Comparison of ENCODE assay signal across 8 cellular contexts in genomic region chr9:112332272-112332671, GRCh38. TPM values are rescaled to one million over a fixed set of nuclear protein-coding genes. Genes with fewer than 3 reads are reported as not detected.
DNase-seq lines count a peak whose midpoint lies in the region; TF ChIP-seq lines count a peak whose summit lies in the region.

No MANE protein-coding gene starts in this region.

- peaks cover 54% of the 10 kb centered on the region for H3K79me2 ChIP-seq in OCI-LY1 (ENCODE audit: insufficient read depth, low read length)

- peak overlapping the region; percentile 89 for H3K9ac ChIP-seq in OCI-LY1 (ENCODE audit: low read length)
- H3K9ac ChIP-seq in endocrine pancreas (ENCODE audit: control insufficient read depth, insufficient read depth, low read length) = peak overlapping the region; percentile 96

- intact Hi-C loops in ovary (cut with DNase I) = loop anchor here in 1 of 4 donors (5.0 kb wide), 1 partner anchor 165 kb away; no protein-coding TSS in a partner anchor

- H2AFZ ChIP-seq in OCI-LY1 (ENCODE audit: low read length) = no peak overlapping the region

- no peak for TF ChIP-seq POLR2A in ovary (IDR thresholded peaks at IDR 0.05)

- H4K20me1 ChIP-seq in OCI-LY1 (ENCODE audit: insufficient read depth, low read length) = no peaks in the 10 kb centered on the region

- H3K9me3 ChIP-seq in OCI-LY1 (ENCODE audit: low read length) (no peaks in the 10 kb centered on the region), endocrine pancreas (ENCODE audit: control insufficient read depth, low read length) (no peaks in the 10 kb centered on the region), ovary (no peaks in the 10 kb centered on the region)

- no peaks in the 10 kb centered on the region for H3K9me2 ChIP-seq in OCI-LY1 (ENCODE audit: low read depth, low read length)

- no peak for TF ChIP-seq EP300 in ovary (IDR thresholded peaks at IDR 0.05)

- peak overlapping the region; percentile 85 for H3K4me3 ChIP-seq in OCI-LY1 (ENCODE audit: low read depth, low read length, poor library complexity, severe bottlenecking)
- H3K4me3 ChIP-seq in endocrine pancreas (ENCODE audit: control insufficient read depth, insufficient read depth, low read length) = peak overlapping the region; percentile 98
- peak overlapping the region; percentile 95 for H3K4me3 ChIP-seq in ovary

- no peak for TF ChIP-seq CTCF in OCI-LY1 (IDR thresholded peaks at IDR 0.05; ENCODE audit: low read length)
- TF ChIP-seq CTCF in ovary (IDR thresholded peaks at IDR 0.05) = no peak

- DNase-seq in EH (ENCODE audit: low read depth) (peak; percentile 16), ovary (no peak), DMS114 treated with DMSO at 0.1 percent for 48 hours (lab: John Stamatoyannopoulos, UW; ENCODE audit: unreplicated experiment) (no peak), HK-2 (ENCODE audit: unreplicated experiment) (no peak), AG08396 (ENCODE audit: low spot score) (no peak), midbrain (lab: John Stamatoyannopoulos, UW) (no peak)

- WGBS in ovary, 3 donors = 18 to 21% (median 20%) methylated on average over 4 of the region's 4 CpGs

- peak overlapping the region; percentile 85 for H3K27ac ChIP-seq in OCI-LY1 (ENCODE audit: low read depth, low read length, poor library complexity, severe bottlenecking)
- H3K27ac ChIP-seq in ovary = peak overlapping the region in 1 of 2 donors; percentile 93

- H3K4me1 ChIP-seq in OCI-LY1 (ENCODE audit: insufficient read depth, low read length, severe bottlenecking) (peaks cover 43% of the 10 kb centered on the region), endocrine pancreas (ENCODE audit: control insufficient read depth, insufficient read depth, low read length) (peaks cover 12% of the 10 kb centered on the region), ovary (ENCODE audit: insufficient read depth) (no peaks in the 10 kb centered on the region)

- H3K36me3 ChIP-seq in OCI-LY1 (ENCODE audit: insufficient read depth, low read length) = peaks cover 5% of the 10 kb centered on the region; the same call in 1 of the 2 replicates
- no peaks in the 10 kb centered on the region for H3K36me3 ChIP-seq in endocrine pancreas (ENCODE audit: control insufficient read depth, insufficient read depth, low read length)
- no peaks in the 10 kb centered on the region for H3K36me3 ChIP-seq in ovary

- H3K4me2 ChIP-seq in OCI-LY1 (ENCODE audit: low read length) = peak overlapping the region; percentile 95

- H3K27me3 ChIP-seq in OCI-LY1 (ENCODE audit: insufficient read depth, low read length) (no peaks in the 10 kb centered on the region), endocrine pancreas (ENCODE audit: control insufficient read depth, insufficient read depth, low read length) (no peaks in the 10 kb centered on the region), ovary (no peaks in the 10 kb centered on the region)

- no peaks in the 10 kb centered on the region for H3F3A ChIP-seq in OCI-LY1 (ENCODE audit: insufficient read depth, low read length)

RNA-seq across cellular contexts. Expression of gene PTBP3, which starts 1.1 kb away (rescaled TPM):
- total RNA-seq in ovary = 10 to 100 TPM; 27.7 to 40.2 (median 32.3) TPM
- polyA plus RNA-seq in ovary = 10 to 100 TPM in 1 of 2 donors, 1 to 10 TPM in 1; 9.4 to 29.3 TPM

RNA-seq across cellular contexts. Expression of gene HSDL2, which starts 47.6 kb away (rescaled TPM):
- total RNA-seq in ovary = 10 to 100 TPM; 44.8 to 79.9 (median 66.1) TPM
- polyA plus RNA-seq in ovary = 10 to 100 TPM; 51.9 to 71.6 TPM
